ENCODE assay signal across 2 cellular contexts in the genomic region with DNA sequence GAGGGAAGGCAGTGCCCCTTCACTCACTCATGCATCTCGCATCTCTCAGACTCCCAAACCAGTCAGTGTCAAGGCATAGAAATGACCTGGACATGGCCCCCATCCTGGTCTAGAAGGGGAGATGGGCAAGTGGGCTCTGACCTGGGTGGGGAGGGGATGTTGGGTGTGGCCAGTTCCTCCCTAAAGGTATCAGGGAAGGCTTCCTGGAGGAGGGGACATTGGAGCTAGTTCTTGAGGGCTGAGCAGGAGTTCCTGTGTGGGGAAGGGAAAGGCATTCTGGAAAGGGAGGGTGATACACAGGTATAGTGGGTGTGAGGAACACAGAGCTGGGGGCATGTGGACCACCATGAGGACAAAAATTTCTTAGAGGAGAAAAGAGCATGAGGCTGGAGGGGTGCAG.
A peak's percentile ranks its signal among the peaks of the same experiment; 100 is the strongest.
TF ChIP-seq lines count a peak whose summit lies in the region.

No MANE protein-coding gene starts in this region.

TF ChIP-seq in SK-N-SH treated with all-trans-retinoic acid at 6 μM for 48 hours, 23 proteins besides CTCF, POLR2A, EP300 and RAD21:
- TF ChIP-seq ZFP3 (CRISPR knock-in tag; IDR thresholded peaks at IDR 0.05) (peak; percentile 87), TOX (CRISPR knock-in tag; IDR thresholded peaks at IDR 0.05; ENCODE audit: borderline replicate concordance) (no peak), ZC3H10 (CRISPR knock-in tag; IDR thresholded peaks at IDR 0.05) (no peak), GLIS3 (CRISPR knock-in tag; IDR thresholded peaks at IDR 0.05) (no peak), ZNF70 (CRISPR knock-in tag; IDR thresholded peaks at IDR 0.05) (no peak)
- TF ChIP-seq, protein P1, sequence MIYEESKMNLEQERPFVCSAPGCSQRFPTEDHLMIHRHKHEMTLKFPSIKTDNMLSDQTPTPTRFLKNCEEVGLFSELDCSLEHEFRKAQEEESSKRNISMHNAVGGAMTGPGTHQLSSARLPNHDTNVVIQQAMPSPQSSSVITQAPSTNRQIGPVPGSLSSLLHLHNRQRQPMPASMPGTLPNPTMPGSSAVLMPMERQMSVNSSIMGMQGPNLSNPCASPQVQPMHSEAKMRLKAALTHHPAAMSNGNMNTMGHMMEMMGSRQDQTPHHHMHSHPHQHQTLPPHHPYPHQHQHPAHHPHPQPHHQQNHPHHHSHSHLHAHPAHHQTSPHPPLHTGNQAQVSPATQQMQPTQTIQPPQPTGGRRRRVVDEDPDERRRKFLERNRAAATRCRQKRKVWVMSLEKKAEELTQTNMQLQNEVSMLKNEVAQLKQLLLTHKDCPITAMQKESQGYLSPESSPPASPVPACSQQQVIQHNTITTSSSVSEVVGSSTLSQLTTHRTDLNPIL (CRISPR knock-in tag; IDR thresholded peaks at IDR 0.05; ENCODE audit: low read depth) = no peak
TF ChIP-seq in SK-N-SH treated with all-trans-retinoic acid at 6 μM for 48 hours: peak in this region for 1.

TF ChIP-seq in SK-N-SH, 30 proteins besides CTCF, POLR2A, EP300 and RAD21:
- no peak for TF ChIP-seq RFX5 (IDR thresholded peaks at IDR 0.05; ENCODE audit: low read length)
- TF ChIP-seq, protein P2, sequence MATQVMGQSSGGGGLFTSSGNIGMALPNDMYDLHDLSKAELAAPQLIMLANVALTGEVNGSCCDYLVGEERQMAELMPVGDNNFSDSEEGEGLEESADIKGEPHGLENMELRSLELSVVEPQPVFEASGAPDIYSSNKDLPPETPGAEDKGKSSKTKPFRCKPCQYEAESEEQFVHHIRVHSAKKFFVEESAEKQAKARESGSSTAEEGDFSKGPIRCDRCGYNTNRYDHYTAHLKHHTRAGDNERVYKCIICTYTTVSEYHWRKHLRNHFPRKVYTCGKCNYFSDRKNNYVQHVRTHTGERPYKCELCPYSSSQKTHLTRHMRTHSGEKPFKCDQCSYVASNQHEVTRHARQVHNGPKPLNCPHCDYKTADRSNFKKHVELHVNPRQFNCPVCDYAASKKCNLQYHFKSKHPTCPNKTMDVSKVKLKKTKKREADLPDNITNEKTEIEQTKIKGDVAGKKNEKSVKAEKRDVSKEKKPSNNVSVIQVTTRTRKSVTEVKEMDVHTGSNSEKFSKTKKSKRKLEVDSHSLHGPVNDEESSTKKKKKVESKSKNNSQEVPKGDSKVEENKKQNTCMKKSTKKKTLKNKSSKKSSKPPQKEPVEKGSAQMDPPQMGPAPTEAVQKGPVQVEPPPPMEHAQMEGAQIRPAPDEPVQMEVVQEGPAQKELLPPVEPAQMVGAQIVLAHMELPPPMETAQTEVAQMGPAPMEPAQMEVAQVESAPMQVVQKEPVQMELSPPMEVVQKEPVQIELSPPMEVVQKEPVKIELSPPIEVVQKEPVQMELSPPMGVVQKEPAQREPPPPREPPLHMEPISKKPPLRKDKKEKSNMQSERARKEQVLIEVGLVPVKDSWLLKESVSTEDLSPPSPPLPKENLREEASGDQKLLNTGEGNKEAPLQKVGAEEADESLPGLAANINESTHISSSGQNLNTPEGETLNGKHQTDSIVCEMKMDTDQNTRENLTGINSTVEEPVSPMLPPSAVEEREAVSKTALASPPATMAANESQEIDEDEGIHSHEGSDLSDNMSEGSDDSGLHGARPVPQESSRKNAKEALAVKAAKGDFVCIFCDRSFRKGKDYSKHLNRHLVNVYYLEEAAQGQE (IDR thresholded peaks at IDR 0.05; ENCODE audit: low read depth, low read length) = no peak
- TF ChIP-seq JUND (IDR thresholded peaks at IDR 0.05) = no peak
- no peak for TF ChIP-seq FOSL2 (IDR thresholded peaks at IDR 0.05; ENCODE audit: borderline replicate concordance, low read depth)
- TF ChIP-seq, protein P3, sequence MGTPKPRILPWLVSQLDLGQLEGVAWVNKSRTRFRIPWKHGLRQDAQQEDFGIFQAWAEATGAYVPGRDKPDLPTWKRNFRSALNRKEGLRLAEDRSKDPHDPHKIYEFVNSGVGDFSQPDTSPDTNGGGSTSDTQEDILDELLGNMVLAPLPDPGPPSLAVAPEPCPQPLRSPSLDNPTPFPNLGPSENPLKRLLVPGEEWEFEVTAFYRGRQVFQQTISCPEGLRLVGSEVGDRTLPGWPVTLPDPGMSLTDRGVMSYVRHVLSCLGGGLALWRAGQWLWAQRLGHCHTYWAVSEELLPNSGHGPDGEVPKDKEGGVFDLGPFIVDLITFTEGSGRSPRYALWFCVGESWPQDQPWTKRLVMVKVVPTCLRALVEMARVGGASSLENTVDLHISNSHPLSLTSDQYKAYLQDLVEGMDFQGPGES (IDR thresholded peaks at IDR 0.05; ENCODE audit: low read depth, low read length) = no peak
- no peak for TF ChIP-seq YY1 (IDR thresholded peaks at IDR 0.05; ENCODE audit: low read depth)
- TF ChIP-seq TCF12 (IDR thresholded peaks at IDR 0.05) = no peak
- TF ChIP-seq TEAD4 (IDR thresholded peaks at IDR 0.05; ENCODE audit: borderline replicate concordance, insufficient read depth) = no peak
- TF ChIP-seq, protein P4, sequence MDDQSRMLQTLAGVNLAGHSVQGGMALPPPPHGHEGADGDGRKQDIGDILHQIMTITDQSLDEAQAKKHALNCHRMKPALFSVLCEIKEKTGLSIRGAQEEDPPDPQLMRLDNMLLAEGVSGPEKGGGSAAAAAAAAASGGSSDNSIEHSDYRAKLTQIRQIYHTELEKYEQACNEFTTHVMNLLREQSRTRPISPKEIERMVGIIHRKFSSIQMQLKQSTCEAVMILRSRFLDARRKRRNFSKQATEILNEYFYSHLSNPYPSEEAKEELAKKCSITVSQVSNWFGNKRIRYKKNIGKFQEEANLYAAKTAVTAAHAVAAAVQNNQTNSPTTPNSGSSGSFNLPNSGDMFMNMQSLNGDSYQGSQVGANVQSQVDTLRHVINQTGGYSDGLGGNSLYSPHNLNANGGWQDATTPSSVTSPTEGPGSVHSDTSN (IDR thresholded peaks at IDR 0.05) = no peak
- no peak for TF ChIP-seq EZH2phosphoT487 (IDR thresholded peaks at IDR 0.05; ENCODE audit: borderline replicate concordance, low read depth)
- TF ChIP-seq MEF2A (IDR thresholded peaks at IDR 0.05; ENCODE audit: borderline replicate concordance, low read depth) = no peak
- no peak for TF ChIP-seq GATA2 (CRISPR knock-in tag; IDR thresholded peaks at IDR 0.05)
- TF ChIP-seq MXI1 (IDR thresholded peaks at IDR 0.05; ENCODE audit: low read depth, low read length) = no peak
- TF ChIP-seq, protein P5, sequence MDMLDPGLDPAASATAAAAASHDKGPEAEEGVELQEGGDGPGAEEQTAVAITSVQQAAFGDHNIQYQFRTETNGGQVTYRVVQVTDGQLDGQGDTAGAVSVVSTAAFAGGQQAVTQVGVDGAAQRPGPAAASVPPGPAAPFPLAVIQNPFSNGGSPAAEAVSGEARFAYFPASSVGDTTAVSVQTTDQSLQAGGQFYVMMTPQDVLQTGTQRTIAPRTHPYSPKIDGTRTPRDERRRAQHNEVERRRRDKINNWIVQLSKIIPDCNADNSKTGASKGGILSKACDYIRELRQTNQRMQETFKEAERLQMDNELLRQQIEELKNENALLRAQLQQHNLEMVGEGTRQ (IDR thresholded peaks at IDR 0.05; ENCODE audit: borderline replicate concordance, low read depth, low read length) = no peak
- TF ChIP-seq CHD2 (IDR thresholded peaks at IDR 0.05; ENCODE audit: low read length, partially characterized antibody) = no peak
- TF ChIP-seq SMC3 (IDR thresholded peaks at IDR 0.05; ENCODE audit: low read depth, low read length) = no peak
